Comparison of ENCODE assay signal across 15 cellular contexts in genomic region chr13:105774739-105775460, GRCh38.
A peak's percentile ranks its signal among the peaks of the same experiment; 100 is the strongest.
DNase-seq lines count a peak whose midpoint lies in the region; ATAC-seq and TF ChIP-seq lines count a peak whose summit lies in the region.
"Had no signal": no experiment of that assay in that cellular context is flagged by ENCODE, and none has a peak within 500 bp of the region (broad histone marks: within the 10 kb centered on the region; RNA-seq: fewer than 3 reads in every experiment).

No MANE protein-coding gene starts in this region.

- H2AFZ ChIP-seq in HCT116 (ENCODE audit: low read depth, low read length, poor library complexity, severe bottlenecking) (peak overlapping the region; percentile 84), PC-9 (peak overlapping the region; percentile 71), neural progenitor cell (replicated peaks) (no peak overlapping the region)

- H4K20me1 ChIP-seq in HCT116 (ENCODE audit: insufficient read depth) (no peaks in the 10 kb centered on the region), PC-9 (ENCODE audit: insufficient read depth) (no peaks in the 10 kb centered on the region), neural progenitor cell (ENCODE audit: low read depth) (no peaks in the 10 kb centered on the region)
- H4K20me1 ChIP-seq: BLaER1 had no signal

- H3K9ac ChIP-seq in HCT116 (ENCODE audit: low read length) (peak overlapping the region; percentile 34), neural progenitor cell (no peak overlapping the region)
- H3K9ac ChIP-seq: BLaER1 had no signal

- intact Hi-C loops in HCT116 (cut with micrococcal nuclease), result loop anchor here (5.0 to 10.0 kb wide), 2 partner anchors 700 to 757 kb away; no protein-coding TSS in a partner anchor
- intact Hi-C loops in PC-9 (cut with micrococcal nuclease; ENCODE audit: unreplicated experiment), result loop anchor here (1.0 to 5.0 kb wide), 5 partner anchors 144 to 757 kb away; no protein-coding TSS in a partner anchor

- DNase-seq in HCT116 (ENCODE audit: low read depth, low spot score) (peak; percentile 80), PC-9 (peak; percentile 42 to 98), epithelial cell of prostate (ENCODE audit: low read depth, low spot score) (peak; percentile 62), neural progenitor cell (ENCODE audit: low spot score) (peak; percentile 31), dedifferentiated amniotic fluid mesenchymal stem cell (ENCODE audit: extremely low spot score) (no peak)
- no peak for DNase-seq in activated naive CD4-positive, alpha-beta T cell treated with Interleukin-2 at 50 U/mL for 16 hours
- DNase-seq in effector memory CD4-positive, alpha-beta T cell, result no peak
- DNase-seq: activated naive CD8-positive, alpha-beta T cell treated with anti-CD3 and anti-CD28 coated beads for 36 hours; NCI-H524; SHP77 had no signal

- H3K4me1 Mint-ChIP-seq in neural progenitor cell, result peaks cover 31% of the 10 kb centered on the region
- H3K4me1 Mint-ChIP-seq: activated naive CD8-positive, alpha-beta T cell treated with anti-CD3 and anti-CD28 coated beads for 36 hours had no signal

- no peaks in the 10 kb centered on the region for H3K36me3 ChIP-seq in HCT116 (ENCODE audit: control insufficient read depth in 1 of 2, insufficient read depth in 2 of 2, low read length in 2 of 2)
- H3K36me3 ChIP-seq in PC-9 (ENCODE audit: low read depth), result no peaks in the 10 kb centered on the region
- H3K36me3 ChIP-seq in neural progenitor cell, result no peaks in the 10 kb centered on the region
- H3K36me3 ChIP-seq in effector memory CD4-positive, alpha-beta T cell (ENCODE audit: control insufficient read depth, insufficient read depth, low read length), result no peaks in the 10 kb centered on the region
- H3K36me3 ChIP-seq: BLaER1 had no signal

- H3K27ac ChIP-seq in HCT116 (ENCODE audit: low read depth, low read length) (peak overlapping the region; percentile 48), PC-9 (peak overlapping the region; percentile 89), epithelial cell of prostate (no peak overlapping the region), neural progenitor cell (no peak overlapping the region)
- H3K27ac ChIP-seq in effector memory CD4-positive, alpha-beta T cell (ENCODE audit: insufficient read depth, low read length, poor library complexity, severe bottlenecking), result no peak overlapping the region
- H3K27ac ChIP-seq: BLaER1, skin epidermis had no signal

- no peak for TF ChIP-seq CTCF in HCT116 (IDR thresholded peaks at IDR 0.05 in 2 of 3, conservative IDR thresholded peaks at IDR 0.05 in 1 of 3; ENCODE audit: borderline replicate concordance in 1 of 3, insufficient read depth in 1 of 3, low read depth in 2 of 3, low read length in 2 of 3)
- TF ChIP-seq CTCF in PC-9 (conservative IDR thresholded peaks at IDR 0.05), result no peak
- TF ChIP-seq CTCF in neural progenitor cell (IDR thresholded peaks at IDR 0.05), result no peak

- no peak for TF ChIP-seq POLR2A in HCT116 (IDR thresholded peaks at IDR 0.05; ENCODE audit: borderline replicate concordance, extremely low read depth, insufficient read depth, insufficient read length)

- peaks cover 24% of the 10 kb centered on the region for H3F3A ChIP-seq in PC-9 (ENCODE audit: insufficient read depth, low read depth)
- no peaks in the 10 kb centered on the region for H3F3A ChIP-seq in neural progenitor cell (ENCODE audit: low read depth)

- H3K4me3 ChIP-seq in HCT116 (replicated peaks in 1 of 2; ENCODE audit: low read depth in 1 of 2, low read length in 2 of 2) (peak overlapping the region; percentile 26 to 41), PC-9 (peak overlapping the region; percentile 43), neural progenitor cell (no peak overlapping the region)
- no peak overlapping the region for H3K4me3 ChIP-seq in effector memory CD4-positive, alpha-beta T cell (ENCODE audit: insufficient read depth, low read depth, low read length, poor library complexity, severe bottlenecking)
- H3K4me3 ChIP-seq: BLaER1, skin epidermis had no signal

- H3K9me2 ChIP-seq in HCT116 (ENCODE audit: insufficient read depth), result no peaks in the 10 kb centered on the region
- H3K9me2 ChIP-seq in PC-9 (ENCODE audit: insufficient read depth), result no peaks in the 10 kb centered on the region; the same call in 1 of the 2 replicates

- ATAC-seq in HCT116, result peak; percentile 81
- ATAC-seq in GM18511 (IDR thresholded peaks at IDR 0.05; ENCODE audit: unreplicated experiment), result no peak
- ATAC-seq: natural killer cell treated with Interleukin-12 subunit alpha and Interleukin-12 subunit beta and Interleukin-15 and Interleukin-18, amount 100 ng/mL, for 72 hours had no signal

- H3K27ac Mint-ChIP-seq in neural progenitor cell, result peak overlapping the region; percentile 74
- H3K27ac Mint-ChIP-seq: activated naive CD8-positive, alpha-beta T cell treated with anti-CD3 and anti-CD28 coated beads for 36 hours; dendritic cell treated with granulocyte-macrophage colony-stimulating factor and Interleukin-4, amounts not matched to agents 40 ng/mL and 50 ng/mL, for 4 days; natural killer cell treated with Interleukin-12 subunit alpha and Interleukin-12 subunit beta and Interleukin-15 and Interleukin-18, amount 100 ng/mL, for 72 hours had no signal

- H3K79me2 ChIP-seq in HCT116 (ENCODE audit: insufficient read depth, low read length) (no peaks in the 10 kb centered on the region), PC-9 (ENCODE audit: low read depth) (no peaks in the 10 kb centered on the region), neural progenitor cell (ENCODE audit: low read depth) (no peaks in the 10 kb centered on the region)

- H3K4me2 ChIP-seq in HCT116 (ENCODE audit: low read length) (peak overlapping the region; percentile 76), PC-9 (peak overlapping the region; percentile 80), neural progenitor cell (no peak overlapping the region)
- H3K4me2 ChIP-seq: BLaER1 had no signal

- H3K27me3 Mint-ChIP-seq in neural progenitor cell (ENCODE audit: insufficient read depth, low read depth), result peaks cover 2% of the 10 kb centered on the region
- H3K27me3 Mint-ChIP-seq: dendritic cell treated with granulocyte-macrophage colony-stimulating factor and Interleukin-4, amounts not matched to agents 40 ng/mL and 50 ng/mL, for 4 days; natural killer cell treated with Interleukin-12 subunit alpha and Interleukin-12 subunit beta and Interleukin-15 and Interleukin-18, amount 100 ng/mL, for 72 hours had no signal

- no peak overlapping the region for H3K4me3 Mint-ChIP-seq in neural progenitor cell
- H3K4me3 Mint-ChIP-seq: activated naive CD8-positive, alpha-beta T cell treated with anti-CD3 and anti-CD28 coated beads for 36 hours; dendritic cell treated with granulocyte-macrophage colony-stimulating factor and Interleukin-4, amounts not matched to agents 40 ng/mL and 50 ng/mL, for 4 days; natural killer cell treated with Interleukin-12 subunit alpha and Interleukin-12 subunit beta and Interleukin-15 and Interleukin-18, amount 100 ng/mL, for 72 hours had no signal

- H3K9me3 Mint-ChIP-seq in neural progenitor cell, result peaks cover 3% of the 10 kb centered on the region
- H3K9me3 Mint-ChIP-seq: activated naive CD8-positive, alpha-beta T cell treated with anti-CD3 and anti-CD28 coated beads for 36 hours; dendritic cell treated with granulocyte-macrophage colony-stimulating factor and Interleukin-4, amounts not matched to agents 40 ng/mL and 50 ng/mL, for 4 days; natural killer cell treated with Interleukin-12 subunit alpha and Interleukin-12 subunit beta and Interleukin-15 and Interleukin-18, amount 100 ng/mL, for 72 hours had no signal

- H3K9me3 ChIP-seq in HCT116 (ENCODE audit: control insufficient read depth in 1 of 2, insufficient read depth in 1 of 2, low read depth in 1 of 2, low read length in 2 of 2), result no peaks in the 10 kb centered on the region
- H3K9me3 ChIP-seq in PC-9 (ENCODE audit: insufficient read depth, low read depth), result peaks cover 6% of the 10 kb centered on the region; the same call in 1 of the 2 replicates
- peaks cover 5% of the 10 kb centered on the region for H3K9me3 ChIP-seq in neural progenitor cell (ENCODE audit: low read depth)
- no peaks in the 10 kb centered on the region for H3K9me3 ChIP-seq in effector memory CD4-positive, alpha-beta T cell (ENCODE audit: control insufficient read depth, low read length)
- H3K9me3 ChIP-seq: BLaER1 had no signal

- H3K27me3 ChIP-seq in HCT116 (ENCODE audit: insufficient read depth, low read length) (no peaks in the 10 kb centered on the region), PC-9 (ENCODE audit: insufficient read depth, low read depth) (no peaks in the 10 kb centered on the region), neural progenitor cell (no peaks in the 10 kb centered on the region)
- H3K27me3 ChIP-seq in effector memory CD4-positive, alpha-beta T cell (replicated peaks; ENCODE audit: control insufficient read depth, insufficient read depth, low read length, poor library complexity, severe bottlenecking), result no peaks in the 10 kb centered on the region
- H3K27me3 ChIP-seq: BLaER1 had no signal

- BruUV-seq in HCT116 (replicated peaks; lab: Mats Ljungman, UMichigan) (no TSS peak), PC-9 (replicated peaks; lab: Mats Ljungman, UMichigan) (no TSS peak)

- RAD21 ChIA-PET in HCT116 (lab: Charles Lee; ENCODE audit: low non-redundant PET in 1 of 2, low total read pairs in 2 of 2, uncharacterized antibody in 2 of 2, unreplicated experiment in 2 of 2), result no interaction called here

- H3K36me3 Mint-ChIP-seq in neural progenitor cell, result peaks cover 2% of the 10 kb centered on the region
- H3K36me3 Mint-ChIP-seq: activated naive CD8-positive, alpha-beta T cell treated with anti-CD3 and anti-CD28 coated beads for 36 hours; natural killer cell treated with Interleukin-12 subunit alpha and Interleukin-12 subunit beta and Interleukin-15 and Interleukin-18, amount 100 ng/mL, for 72 hours had no signal

- no peak for TF ChIP-seq RAD21 in HCT116 (IDR thresholded peaks at IDR 0.05; ENCODE audit: low read depth)

- H3K4me1 ChIP-seq in HCT116 (ENCODE audit: control insufficient read depth in 1 of 2, insufficient read depth in 2 of 2, low read length in 2 of 2), result peaks cover 28 to 36% of the 10 kb centered on the region in 2 experiments
- H3K4me1 ChIP-seq in PC-9 (replicated peaks; ENCODE audit: insufficient read depth), result peaks cover 36% of the 10 kb centered on the region
- peaks cover 6% of the 10 kb centered on the region for H3K4me1 ChIP-seq in neural progenitor cell
- H3K4me1 ChIP-seq in effector memory CD4-positive, alpha-beta T cell (ENCODE audit: control insufficient read depth, insufficient read depth, low read length, poor library complexity, severe bottlenecking), result no peaks in the 10 kb centered on the region
- H3K4me1 ChIP-seq: BLaER1 had no signal

- POLR2A ChIA-PET in HCT116 (lab: Charles Lee) (no interaction called here), PC-9 (lab: Charles Lee; ENCODE audit: unreplicated experiment) (no interaction called here)

- CTCF ChIA-PET in HCT116 (lab: Charles Lee), result interaction anchor here (1.3 kb wide), 1 partner anchor 761 kb away, joined by 3 read pairs; no protein-coding TSS in a partner anchor
- CTCF ChIA-PET in PC-9 (lab: Charles Lee), result no interaction called here

TF ChIP-seq in HCT116, 20 proteins besides CTCF, POLR2A, EP300 and RAD21 (continues in another document):
- TF ChIP-seq SIN3A (IDR thresholded peaks at IDR 0.05; ENCODE audit: low read depth) (no peak), EGR1 (IDR thresholded peaks at IDR 0.05; ENCODE audit: low read depth) (no peak), JUND (IDR thresholded peaks at IDR 0.05) (peak; percentile 67; the same call in 1 of the 2 replicates), ELF1 (IDR thresholded peaks at IDR 0.05; ENCODE audit: borderline replicate concordance, low read depth) (no peak)

Comparison
In these comparisons a context has a peak if more than half of its experiments do, and no peak if none do; other contexts are left out.
1. DNase-seq: peak in HCT116 (single experiment), PC-9 (2 of 2), epithelial cell of prostate (single experiment) and neural progenitor cell (single experiment); none in activated naive CD4-positive, alpha-beta T cell treated with Interleukin-2 at 50 U/mL for 16 hours (single experiment), dedifferentiated amniotic fluid mesenchymal stem cell (single experiment) and effector memory CD4-positive, alpha-beta T cell (0 of 3).
2. H3K27ac ChIP-seq: peak in HCT116 (single experiment) and PC-9 (single experiment); none in epithelial cell of prostate (single experiment), neural progenitor cell (single experiment) and effector memory CD4-positive, alpha-beta T cell (single experiment).
3. H3K4me3 ChIP-seq: peak in HCT116 (2 of 2) and PC-9 (single experiment); none in neural progenitor cell (single experiment) and effector memory CD4-positive, alpha-beta T cell (single experiment).